17 cellular contexts compared by ENCODE assay signal in the genomic region with DNA sequence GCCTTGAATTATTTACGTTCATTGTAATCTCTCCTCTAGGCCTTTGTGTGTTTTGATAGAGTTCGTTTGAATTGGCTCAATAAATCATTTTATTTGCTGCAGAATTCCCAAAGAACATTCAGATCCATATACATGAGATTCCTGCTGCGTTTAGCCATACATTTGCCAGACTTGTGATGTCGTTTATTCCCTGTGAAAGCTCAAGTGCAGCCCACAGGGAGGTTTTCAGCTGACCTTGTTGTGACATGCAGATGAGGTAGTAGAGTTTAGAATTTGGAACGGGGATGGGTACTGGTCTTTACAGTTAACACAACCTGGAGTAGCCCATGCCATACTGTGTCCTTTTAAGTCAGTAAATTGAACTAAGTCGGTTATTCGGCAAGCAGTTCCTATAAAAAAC. TPM values are rescaled to one million over a fixed set of nuclear protein-coding genes. Genes with fewer than 3 reads are reported as not detected.
A peak's percentile ranks its signal among the peaks of the same experiment; 100 is the strongest.
DNase-seq lines count a peak whose midpoint lies in the region; TF ChIP-seq lines count a peak whose summit lies in the region.
"Had no signal": no experiment of that assay in that cellular context is flagged by ENCODE, and none has a peak within 500 bp of the region (broad histone marks: within the 10 kb centered on the region; RNA-seq: fewer than 3 reads in every experiment).

A gene (plus strand): TSS at position 301 of the 400 bp plus-strand sequence. CDS start 7,573 bp downstream, outside the sequence.

- H3K4me3 Mint-ChIP-seq in brain (no peak within 1 kb of the TSS), neural progenitor cell (no peak within 1 kb of the TSS)
- H3K4me3 Mint-ChIP-seq: CD8-positive, alpha-beta memory T cell had no signal

- no peaks in the 10 kb centered on the region for H3K79me1 ChIP-seq in neuronal stem cell (ENCODE audit: low read depth, low read length)

- H3K4me1 Mint-ChIP-seq in brain (no peaks in the 10 kb centered on the region), neural progenitor cell (peaks cover 3% of the 10 kb centered on the region)
- H3K4me1 Mint-ChIP-seq: CD8-positive, alpha-beta memory T cell had no signal

- H3K36me3 ChIP-seq in OCI-LY1 (ENCODE audit: insufficient read depth, low read length): peaks cover 35% of the 10 kb centered on the region
- peaks cover 10% of the 10 kb centered on the region for H3K36me3 ChIP-seq in neural progenitor cell
- peaks cover 24 to 39% of the 10 kb centered on the region in 2 donors for H3K36me3 ChIP-seq in neuronal stem cell (replicated peaks in 1 of 2; ENCODE audit: control insufficient read depth in 2 of 2, insufficient read depth in 2 of 2, low read length in 2 of 2)
- H3K36me3 ChIP-seq in colonic mucosa: peaks cover 14% of the 10 kb centered on the region
- peaks cover 9 to 14% of the 10 kb centered on the region in 2 donors for H3K36me3 ChIP-seq in prostate gland
- H3K36me3 ChIP-seq: BE2C had no signal

- H3K27ac Mint-ChIP-seq in brain: peak within 1 kb of the TSS in 4 of 5 experiments; percentile 33 to 73 (median 53)
- peak within 1 kb of the TSS; percentile 43 for H3K27ac Mint-ChIP-seq in neural progenitor cell

- no peak within 1 kb of the TSS for H3K14ac ChIP-seq in neuronal stem cell (ENCODE audit: low read length)

- H3K36me3 Mint-ChIP-seq in brain (peaks cover 6% of the 10 kb centered on the region), neural progenitor cell (peaks cover 2% of the 10 kb centered on the region)

- H2AFZ ChIP-seq in OCI-LY1 (ENCODE audit: low read length) (no peak within 1 kb of the TSS), neural progenitor cell (replicated peaks) (no peak within 1 kb of the TSS), neuronal stem cell (ENCODE audit: low read length) (no peak within 1 kb of the TSS)

- H4K20me1 ChIP-seq in OCI-LY1 (ENCODE audit: insufficient read depth, low read length) (no peaks in the 10 kb centered on the region), neural progenitor cell (ENCODE audit: low read depth) (no peaks in the 10 kb centered on the region)

- H3K9me3 ChIP-seq in OCI-LY1 (ENCODE audit: low read length) (peaks cover under 1% of the 10 kb centered on the region; the same call in 1 of the 2 replicates), neural progenitor cell (ENCODE audit: low read depth) (no peaks in the 10 kb centered on the region), neuronal stem cell (replicated peaks in 1 of 2; ENCODE audit: control insufficient read depth in 2 of 2, insufficient read depth in 1 of 2, low read depth in 1 of 2, low read length in 2 of 2) (no peaks in the 10 kb centered on the region), colonic mucosa (no peaks in the 10 kb centered on the region), prostate gland (no peaks in the 10 kb centered on the region)
- H3K9me3 ChIP-seq: BE2C, Caco-2 had no signal

- H3K9ac ChIP-seq in OCI-LY1 (ENCODE audit: low read length) (peak within 1 kb of the TSS; percentile 19; the same call in 1 of the 2 replicates), neural progenitor cell (no peak within 1 kb of the TSS), neuronal stem cell (ENCODE audit: low read depth, low read length, poor library complexity) (no peak within 1 kb of the TSS), colonic mucosa (ENCODE audit: low read depth in 2 of 2, low read length in 2 of 2) (no peak within 1 kb of the TSS)

- H3F3A ChIP-seq in OCI-LY1 (ENCODE audit: insufficient read depth, low read length) (no peaks in the 10 kb centered on the region), neural progenitor cell (ENCODE audit: low read depth) (no peaks in the 10 kb centered on the region)

- H2BK12ac ChIP-seq in neuronal stem cell (ENCODE audit: low read length): no peak within 1 kb of the TSS

- no peak within 1 kb of the TSS for H3K4ac ChIP-seq in neuronal stem cell (ENCODE audit: low read length)

- H3K4me1 ChIP-seq in OCI-LY1 (ENCODE audit: insufficient read depth, low read length, severe bottlenecking) (peaks cover 71% of the 10 kb centered on the region), neural progenitor cell (no peaks in the 10 kb centered on the region), neuronal stem cell (ENCODE audit: control insufficient read depth in 2 of 2, insufficient read depth in 1 of 2, low read depth in 1 of 2, low read length in 2 of 2) (no peaks in the 10 kb centered on the region), colonic mucosa (no peaks in the 10 kb centered on the region), prostate gland (replicated peaks) (no peaks in the 10 kb centered on the region)
- H3K4me1 ChIP-seq: A549, BE2C had no signal

- intact Hi-C loops in colonic mucosa (cut with DNase I): loop anchor here (5.0 to 10.0 kb wide), 2 partner anchors 100 to 247 kb away; no protein-coding TSS in a partner anchor
- intact Hi-C loops in prostate gland (cut with DNase I): loop anchor here (2.0 kb wide), 1 partner anchor 246 kb away; no protein-coding TSS in a partner anchor

- H3K27me3 ChIP-seq in OCI-LY1 (ENCODE audit: insufficient read depth, low read length) (no peaks in the 10 kb centered on the region), neural progenitor cell (no peaks in the 10 kb centered on the region), neuronal stem cell (ENCODE audit: control insufficient read depth in 3 of 3, insufficient read depth in 3 of 3, low read depth in 1 of 3, low read length in 3 of 3) (no peaks in the 10 kb centered on the region), colonic mucosa (no peaks in the 10 kb centered on the region), prostate gland (replicated peaks; ENCODE audit: insufficient read depth) (no peaks in the 10 kb centered on the region)
- H3K27me3 ChIP-seq: BE2C had no signal

- no peak within 1 kb of the TSS for H3K23ac ChIP-seq in neuronal stem cell (ENCODE audit: low read depth, low read length, poor library complexity)

- H3K27me3 Mint-ChIP-seq in brain (no peaks in the 10 kb centered on the region), neural progenitor cell (ENCODE audit: insufficient read depth, low read depth) (peaks cover 7% of the 10 kb centered on the region)
- H3K27me3 Mint-ChIP-seq: CD8-positive, alpha-beta memory T cell had no signal

- TF ChIP-seq POLR2A in prostate gland (IDR thresholded peaks at IDR 0.05): no peak

- no peak within 1 kb of the TSS for H2BK5ac ChIP-seq in neuronal stem cell (ENCODE audit: low read length)

- H3K27ac ChIP-seq in OCI-LY1 (ENCODE audit: low read depth, low read length, poor library complexity, severe bottlenecking) (peak within 1 kb of the TSS; percentile 91), neural progenitor cell (no peak within 1 kb of the TSS), neuronal stem cell (replicated peaks; ENCODE audit: low read length) (no peak within 1 kb of the TSS), colonic mucosa (no peak within 1 kb of the TSS), prostate gland (no peak within 1 kb of the TSS)
- H3K27ac ChIP-seq: A549, C4-2B had no signal

- H2BK15ac ChIP-seq in neuronal stem cell (ENCODE audit: low read length): no peak within 1 kb of the TSS

- H3K4me3 ChIP-seq in OCI-LY1 (ENCODE audit: low read depth, low read length, poor library complexity, severe bottlenecking) (no peak within 1 kb of the TSS), neural progenitor cell (no peak within 1 kb of the TSS), neuronal stem cell (ENCODE audit: low read length in 2 of 2) (no peak within 1 kb of the TSS), colonic mucosa (no peak within 1 kb of the TSS), prostate gland (no peak within 1 kb of the TSS)
- H3K4me3 ChIP-seq: A549 had no signal

- no peak within 1 kb of the TSS for H3K18ac ChIP-seq in neuronal stem cell (ENCODE audit: low read length)

- H4K91ac ChIP-seq in neuronal stem cell (ENCODE audit: low read depth, low read length, poor library complexity): no peak within 1 kb of the TSS

- H3K9me3 Mint-ChIP-seq in brain: no peaks in the 10 kb centered on the region
- no peaks in the 10 kb centered on the region for H3K9me3 Mint-ChIP-seq in neural progenitor cell

- no peak within 1 kb of the TSS for H2BK120ac ChIP-seq in neuronal stem cell (ENCODE audit: low read depth, low read length)

- H3K9me2 ChIP-seq in OCI-LY1 (ENCODE audit: low read depth, low read length): no peaks in the 10 kb centered on the region

- no CpG with 5 or more reads among the region's 7 CpGs for WGBS in neuronal stem cell (ENCODE audit: extremely low coverage in 2 of 2, insufficient read length in 2 of 2, insufficient replicate concordance in 1 of 2), 2 donors
- 33% methylated on average over 7 of the region's 7 CpGs for WGBS in prostate gland

- H3K4me2 ChIP-seq in OCI-LY1 (ENCODE audit: low read length) (no peak within 1 kb of the TSS), neural progenitor cell (no peak within 1 kb of the TSS), neuronal stem cell (ENCODE audit: insufficient read depth, low read length, poor library complexity, severe bottlenecking) (no peak within 1 kb of the TSS)
- H3K4me2 ChIP-seq: A549 had no signal

- H3K79me2 ChIP-seq in OCI-LY1 (ENCODE audit: insufficient read depth, low read length) (no peaks in the 10 kb centered on the region), neural progenitor cell (ENCODE audit: low read depth) (no peaks in the 10 kb centered on the region)

- no peak within 1 kb of the TSS for H2AK5ac ChIP-seq in neuronal stem cell (ENCODE audit: low read depth, low read length)

- TF ChIP-seq CTCF in OCI-LY1 (IDR thresholded peaks at IDR 0.05; ENCODE audit: low read length) (no peak), brain (conservative IDR thresholded peaks at IDR 0.05) (no peak), neural progenitor cell (IDR thresholded peaks at IDR 0.05) (no peak), colonic mucosa (IDR thresholded peaks at IDR 0.05) (no peak), prostate gland (IDR thresholded peaks at IDR 0.05) (no peak)

- DNase-seq in neural progenitor cell (ENCODE audit: low spot score) (no peak), neuronal stem cell (ENCODE audit: low spot score) (no peak), colonic mucosa (no peak), prostate gland (ENCODE audit: low spot score) (no peak), HCEC 1CT (no peak)
- DNase-seq: BE2C; Caco-2; CD8-positive, alpha-beta memory T cell; IMR-90 had no signal

- no peak within 1 kb of the TSS for H4K8ac ChIP-seq in neuronal stem cell (ENCODE audit: low read depth, low read length)

RNA-seq across cellular contexts. Expression of the gene that starts here (rescaled TPM):
- not detected for polyA plus RNA-seq in brain (ENCODE audit: insufficient read depth, low read depth, low replicate concordance)
- total RNA-seq in neural progenitor cell (ENCODE audit: low replicate concordance) (not detected in 2 replicates), colonic mucosa (under 1 TPM in 1 of 2 donors, not detected in 1; 0.08 TPM), prostate gland (under 1 TPM in 1 of 2 donors, not detected in 1; 0.28 TPM)
- polyA plus RNA-seq in neuronal stem cell (2013, experiment 1 of 2): not detected
- not detected for polyA plus RNA-seq in neuronal stem cell (2013, experiment 2 of 2)
- total RNA-seq: Daoy, H4, HT-29, IMR-90 had no signal
- polyA plus RNA-seq: AG04450; CD8-positive, alpha-beta memory T cell; IMR-90 had no signal
